Comparison of ENCODE assay signal across 22 cellular contexts in genomic region chr19:5387472-5387871, GRCh38. TPM values are rescaled to one million over a fixed set of nuclear protein-coding genes. Genes with fewer than 3 reads are reported as not detected.
DNase-seq lines count a peak whose midpoint lies in the region; ATAC-seq, FAIRE-seq and TF ChIP-seq lines count a peak whose summit lies in the region.
"Had no signal": no experiment of that assay in that cellular context is flagged by ENCODE, and none has a peak within 500 bp of the region (broad histone marks: within the 10 kb centered on the region; RNA-seq: fewer than 3 reads in every experiment).

No MANE protein-coding gene starts in this region.

- in situ Hi-C loops in Panc1 (cut with HindIII; ENCODE audit: low pct_unique_long_range_greater_than_20kb, low sequenced_read_pairs) = no loop called here

- H3K27me3 ChIP-seq in H9 (ENCODE audit: insufficient read depth, low read length) = no peaks in the 10 kb centered on the region
- H3K27me3 ChIP-seq in Panc1 (ENCODE audit: control insufficient read depth, insufficient read depth, low read length) = no peaks in the 10 kb centered on the region
- peaks cover 10% of the 10 kb centered on the region for H3K27me3 ChIP-seq in endodermal cell (ENCODE audit: control insufficient read depth, insufficient read depth, low read length, poor library complexity, severe bottlenecking)
- H3K27me3 ChIP-seq: BE2C had no signal

- H3K27ac ChIP-seq in H9 (ENCODE audit: insufficient read length, low read depth, low read length) (no peak overlapping the region), Panc1 (ENCODE audit: low read length) (no peak overlapping the region), endodermal cell (ENCODE audit: low read depth, low read length) (peak overlapping the region; percentile 5)

- no peak overlapping the region for H2BK20ac ChIP-seq in H9 (ENCODE audit: low read depth, low read length, poor library complexity, severe bottlenecking)

- H3T11ph ChIP-seq in H9 (ENCODE audit: low read length) = no peak overlapping the region

- H3K9ac ChIP-seq in H9 (ENCODE audit: extremely low read depth, insufficient read length, low read length) (no peak overlapping the region), endodermal cell (ENCODE audit: extremely low read depth, low read length, poor library complexity, severe bottlenecking) (no peak overlapping the region)

- intact Hi-C loops in Panc1 (cut with micrococcal nuclease; ENCODE audit: unreplicated experiment) = no loop called here

- no peak overlapping the region for H2BK15ac ChIP-seq in H9 (ENCODE audit: low read depth, low read length)

- no peaks in the 10 kb centered on the region for H3K79me2 ChIP-seq in H9 (ENCODE audit: insufficient read depth, low read length)

- H4K5ac ChIP-seq in H9 (ENCODE audit: insufficient read length, low read depth, low read length) = no peak overlapping the region

- H2BK5ac ChIP-seq in H9 (ENCODE audit: insufficient read length, low read length) = no peak overlapping the region

- no peaks in the 10 kb centered on the region for H3K23me2 ChIP-seq in H9 (ENCODE audit: insufficient read length, low read depth, low read length, poor library complexity, severe bottlenecking)

- H2BK120ac ChIP-seq in H9 (ENCODE audit: low read depth, low read length, poor library complexity, severe bottlenecking) = no peak overlapping the region

- no peaks in the 10 kb centered on the region for H4K20me1 ChIP-seq in H9 (ENCODE audit: control insufficient read depth, insufficient read depth, insufficient read length)

- H3K56ac ChIP-seq in H9 (ENCODE audit: insufficient read length, low read depth, low read length) = no peak overlapping the region

- TF ChIP-seq CTCF in D721Med (IDR thresholded peaks at IDR 0.05; ENCODE audit: insufficient read depth, missing control alignments) = no peak
- peak; percentile 17; the same call in 1 of the 3 replicates for TF ChIP-seq CTCF in H9 (conservative IDR thresholded peaks at IDR 0.05)
- TF ChIP-seq CTCF in Panc1 (IDR thresholded peaks at IDR 0.05) = peak; percentile 56; the same call in 1 of the 2 replicates
- TF ChIP-seq CTCF in endodermal cell (conservative IDR thresholded peaks at IDR 0.05) = no peak

- peaks cover 64% of the 10 kb centered on the region for H3K27me3 Mint-ChIP-seq in H9 (ENCODE audit: low read depth)
- H3K27me3 Mint-ChIP-seq in endodermal cell (ENCODE audit: insufficient read depth) = peaks cover 82% of the 10 kb centered on the region

- no peak overlapping the region for H3K18ac ChIP-seq in H9 (ENCODE audit: insufficient read length, low read depth, low read length)

- H3K14ac ChIP-seq in H9 (ENCODE audit: insufficient read depth, low read length) = no peak overlapping the region

- peaks cover 3% of the 10 kb centered on the region for H3K9me3 ChIP-seq in H9 (ENCODE audit: control insufficient read depth, low read depth, low read length)
- H3K9me3 ChIP-seq in Panc1 (ENCODE audit: control insufficient read depth, insufficient read depth, low read depth, low read length) = 0 out of 2 replicates have a peak, but pooled peaks cover 2% of the 10 kb centered on the region
- H3K9me3 ChIP-seq in endodermal cell (ENCODE audit: control insufficient read depth, low read length) = peaks cover 3% of the 10 kb centered on the region
- H3K9me3 ChIP-seq: BE2C had no signal

- no peak overlapping the region for H2AFZ ChIP-seq in H9 (ENCODE audit: low read length)

- no peak overlapping the region for H4K91ac ChIP-seq in H9 (ENCODE audit: insufficient read length, low read depth, low read length)

- no peaks in the 10 kb centered on the region for H3K4me1 ChIP-seq in H9 (ENCODE audit: insufficient read depth, low read length)
- H3K4me1 ChIP-seq in Panc1 (ENCODE audit: control insufficient read depth, insufficient read depth, low read length) = no peaks in the 10 kb centered on the region
- H3K4me1 ChIP-seq in endodermal cell (ENCODE audit: control insufficient read depth, insufficient read depth, low read length) = no peaks in the 10 kb centered on the region
- H3K4me1 ChIP-seq: BE2C had no signal

- H3K4me1 Mint-ChIP-seq in H9 (no peaks in the 10 kb centered on the region), endodermal cell (no peaks in the 10 kb centered on the region)
- H3K4me1 Mint-ChIP-seq: CD4-positive, CD25-positive, alpha-beta regulatory T cell; CD8-positive, alpha-beta memory T cell; IgD-negative memory B cell had no signal

- no peak overlapping the region for H2BK12ac ChIP-seq in H9 (ENCODE audit: insufficient read length, low read depth, low read length)

- no peak overlapping the region; a peak in 1 of 5 replicates for H3K4me3 Mint-ChIP-seq in H9
- H3K4me3 Mint-ChIP-seq in endodermal cell = no peak overlapping the region
- H3K4me3 Mint-ChIP-seq: CD4-positive, CD25-positive, alpha-beta regulatory T cell; CD8-positive, alpha-beta memory T cell had no signal

- H2AK5ac ChIP-seq in H9 (ENCODE audit: insufficient read length, low read length) = no peak overlapping the region

- CTCF ChIA-PET in Panc1 (lab: Charles Lee) = interaction anchor here (0.6 kb wide), 1 partner anchor 10 kb away, joined by 3 read pairs; no protein-coding TSS in a partner anchor

- WGBS in H9 (ENCODE audit: extremely low coverage, insufficient read length, low lambda C conversion rate) = no CpG with 5 or more reads among the region's 1 CpG
- WGBS in endodermal cell (ENCODE audit: insufficient coverage in 1 of 2, insufficient read length in 1 of 2), 2 experiments = 80 to 84% methylated on average over 1 of the region's 1 CpG

- no peak for FAIRE-seq in D721Med (lab: Jason Lieb, UNC)
- FAIRE-seq: A204.1, G401.6, GM12891, HTR-8/SVneo had no signal

- H4K8ac ChIP-seq in H9 (replicated peaks; ENCODE audit: insufficient read length, low read depth, low read length) = no peak overlapping the region

- H3K79me1 ChIP-seq in H9 (ENCODE audit: insufficient read depth, low read depth, low read length, poor library complexity, severe bottlenecking) = no peaks in the 10 kb centered on the region

- BruUV-seq in Panc1 (replicated peaks; lab: Mats Ljungman, UMichigan) = no TSS peak

- peaks cover 2 to 5% (median 3%) of the 10 kb centered on the region in 3 experiments; a peak in 3 of 7 replicates for H3K36me3 Mint-ChIP-seq in H9 (ENCODE audit: insufficient read depth in 1 of 3, low read depth in 3 of 3)
- no peaks in the 10 kb centered on the region for H3K36me3 Mint-ChIP-seq in endodermal cell (ENCODE audit: low read depth)
- H3K36me3 Mint-ChIP-seq: CD4-positive, CD25-positive, alpha-beta regulatory T cell; IgD-negative memory B cell had no signal

- H3K27ac Mint-ChIP-seq in H9 (no peak overlapping the region), endodermal cell (no peak overlapping the region)
- H3K27ac Mint-ChIP-seq: CD8-positive, alpha-beta memory T cell; IgD-negative memory B cell had no signal

- POLR2A ChIA-PET in Panc1 (lab: Charles Lee) = no interaction called here

- H3K4me3 ChIP-seq in Panc1 (ENCODE audit: low read depth in 2 of 2, low read length in 2 of 2) = no peak overlapping the region
- no peak overlapping the region for H3K4me3 ChIP-seq in endodermal cell (ENCODE audit: low read length)

- H3K36me3 ChIP-seq in Panc1 (ENCODE audit: control insufficient read depth, insufficient read depth, low read length) (no peaks in the 10 kb centered on the region), endodermal cell (ENCODE audit: control insufficient read depth, insufficient read depth, low read length) (no peaks in the 10 kb centered on the region)
- H3K36me3 ChIP-seq: BE2C had no signal

- DNase-seq in D721Med (ENCODE audit: insufficient read length, low spot score) (peak; percentile 1), H9 (no peak), Panc1 (ENCODE audit: low read depth, low spot score) (no peak), endodermal cell (no peak), RPMI8226 (no peak)
- DNase-seq: ACHN; BE2C; C1 segment of cervical spinal cord; CD4-positive, CD25-positive, alpha-beta regulatory T cell; CD8-positive, alpha-beta memory T cell; COR-L47; HCEC 1CT; Karpas-422; KBM-7 had no signal

- no peak overlapping the region for H3K4me2 ChIP-seq in H9 (ENCODE audit: insufficient read depth, insufficient read length, low read length)

- ATAC-seq in Panc1 = no peak
- ATAC-seq in GM18867 (IDR thresholded peaks at IDR 0.05; ENCODE audit: unreplicated experiment) = no peak
- no peak for ATAC-seq in HG02763 (IDR thresholded peaks at IDR 0.05; ENCODE audit: unreplicated experiment)
- ATAC-seq in GM18861 (IDR thresholded peaks at IDR 0.05; ENCODE audit: unreplicated experiment) = no peak

- H3K9me3 Mint-ChIP-seq in H9 (peaks cover 22% of the 10 kb centered on the region in 2 experiments), endodermal cell (peaks cover 27% of the 10 kb centered on the region)

- no peak overlapping the region for H3K4ac ChIP-seq in H9 (ENCODE audit: low read depth, low read length)

- H3K23ac ChIP-seq in H9 (ENCODE audit: insufficient read length, low read depth, low read length) = no peak overlapping the region

RNA-seq across cellular contexts. Expression of gene PTPRS, which starts 46.9 kb away (rescaled TPM):
- 182 and 186 TPM in 2 replicates for total RNA-seq in H9 (2021)
- total RNA-seq in Panc1 (2021; ENCODE audit: unreplicated experiment) = 85.4 TPM
- polyA plus RNA-seq in Panc1 (2012; ENCODE audit: insufficient read length) = 65.9 TPM
- total RNA-seq in endodermal cell = 100 to 1,000 TPM; 226 to 248 TPM
- 178 TPM for polyA plus RNA-seq in endodermal cell (2013, experiment 1 of 2)
- polyA plus RNA-seq in endodermal cell (2013, experiment 2 of 2) = 175 TPM

Comparison
In these comparisons a context has a peak if more than half of its experiments do, and no peak if none do; other contexts are left out.
1. CTCF ChIP-seq: peak in H9 (single experiment) and Panc1 (single experiment); none in D721Med (single experiment) and endodermal cell (single experiment).